Comparison of ENCODE assay signal across 13 cellular contexts in genomic region chr3:53150247-53151085, GRCh38. TPM values are rescaled to one million over a fixed set of nuclear protein-coding genes. Genes with fewer than 3 reads are reported as not detected.
DNase-seq lines count a peak whose midpoint lies in the region; ATAC-seq and TF ChIP-seq lines count a peak whose summit lies in the region.
"Had no signal": no experiment of that assay in that cellular context is flagged by ENCODE, and none has a peak within 500 bp of the region (broad histone marks: within the 10 kb centered on the region; RNA-seq: fewer than 3 reads in every experiment).

No MANE protein-coding gene starts in this region.

- WGBS in testis, 2 donors, result 88 to 92% methylated on average over 7 of the region's 7 CpGs

- TF ChIP-seq CTCF in epithelial cell of esophagus (IDR thresholded peaks at IDR 0.05; ENCODE audit: insufficient read depth, low read depth, low read length, missing control alignments), result no peak
- no peak for TF ChIP-seq CTCF in testis (IDR thresholded peaks at IDR 0.05)

- no peak overlapping the region for H3K4me3 ChIP-seq in epithelial cell of esophagus (ENCODE audit: low read length)
- H3K4me3 ChIP-seq in mucosa of stomach (ENCODE audit: low read length), result no peak overlapping the region
- H3K4me3 ChIP-seq in testis, result no peak overlapping the region
- H3K4me3 ChIP-seq: BLaER1 had no signal

- H3K9me3 ChIP-seq in mucosa of stomach (ENCODE audit: control insufficient read depth, low read length), result no peaks in the 10 kb centered on the region
- no peaks in the 10 kb centered on the region for H3K9me3 ChIP-seq in testis
- H3K9me3 ChIP-seq: BLaER1 had no signal

- TF ChIP-seq POLR2A in testis (IDR thresholded peaks at IDR 0.05), result no peak

- H3K27me3 ChIP-seq in mucosa of stomach (ENCODE audit: control insufficient read depth, insufficient read depth, low read length) (peaks cover 3% of the 10 kb centered on the region), testis (no peaks in the 10 kb centered on the region)

- in situ Hi-C loops in Caki2 (cut with HindIII; ENCODE audit: low pct_unique_long_range_greater_than_20kb, low sequenced_read_pairs), result no loop called here

- H3K36me3 ChIP-seq in mucosa of stomach (ENCODE audit: control insufficient read depth, insufficient read depth, low read length) (no peaks in the 10 kb centered on the region), testis (ENCODE audit: low read depth, missing control alignments) (no peaks in the 10 kb centered on the region)
- H3K36me3 ChIP-seq: BLaER1 had no signal

- H3K9ac ChIP-seq in mucosa of stomach (ENCODE audit: low read length), result peak overlapping the region; percentile 57
- H3K9ac ChIP-seq: BLaER1 had no signal

- DNase-seq in Caki2 (ENCODE audit: low read depth) (peak; percentile 15), M059J (ENCODE audit: low read depth) (peak; percentile 82), epithelial cell of esophagus (ENCODE audit: low read depth) (peak; percentile 47), testis (no peak)
- DNase-seq in activated naive CD4-positive, alpha-beta T cell treated with Interleukin-2 at 50 U/mL for 16 hours, result no peak
- DNase-seq: activated CD4-positive, alpha-beta T cell treated with anti-CD3 and anti-CD28 coated beads for 48 hours; caudate nucleus; NCI-H1105 treated with DMSO at 0.1 percent for 48 hours; NCI-H774 had no signal

- no peak overlapping the region for H3K27ac ChIP-seq in testis
- H3K27ac ChIP-seq: BLaER1 had no signal

- intact Hi-C loops in testis (cut with DNase I; ENCODE audit: low total_unique reads), result no loop called here

- ATAC-seq in GM19035 (IDR thresholded peaks at IDR 0.05; ENCODE audit: unreplicated experiment) (no peak), GM21423 (IDR thresholded peaks at IDR 0.05; ENCODE audit: unreplicated experiment) (no peak)

- H3K4me1 ChIP-seq in mucosa of stomach (ENCODE audit: control insufficient read depth, insufficient read depth, low read length), result peaks cover 94% of the 10 kb centered on the region
- H3K4me1 ChIP-seq in testis, result no peaks in the 10 kb centered on the region
- H3K4me1 ChIP-seq: BLaER1 had no signal

RNA-seq across cellular contexts. Expression of gene PRKCD, which starts 10.5 kb away (rescaled TPM):
- total RNA-seq in Caki2 (2014; rRNA removed; shearing (Covaris generic); ENCODE audit: low replicate concordance), result 10.8 and 13.0 TPM in 2 replicates
- 1.5 and 4.3 TPM in 2 replicates for total RNA-seq in M059J (2014; rRNA removed; shearing (Covaris generic))
- 10 to 100 TPM; 36.3 to 44.5 TPM for total RNA-seq in testis
- 42.3 TPM for polyA plus RNA-seq in testis (ENCODE audit: insufficient read depth, low read depth, low replicate concordance)

RNA-seq across cellular contexts. Expression of gene RFT1, which starts 20.2 kb away (rescaled TPM):
- total RNA-seq in Caki2 (2014; rRNA removed; shearing (Covaris generic); ENCODE audit: low replicate concordance), result 7.3 and 19.5 TPM in 2 replicates
- total RNA-seq in M059J (2014; rRNA removed; shearing (Covaris generic)), result 12.8 and 15.1 TPM in 2 replicates
- total RNA-seq in testis, result 10 to 100 TPM; 27.2 to 33.9 TPM
- polyA plus RNA-seq in testis (ENCODE audit: insufficient read depth, low read depth, low replicate concordance), result 36.8 TPM

Comparison
In these comparisons a context has a peak if more than half of its experiments do, and no peak if none do; other contexts are left out.
1. DNase-seq: peak in Caki2 (single experiment), M059J (single experiment) and epithelial cell of esophagus (single experiment); none in testis (single experiment) and activated naive CD4-positive, alpha-beta T cell treated with Interleukin-2 at 50 U/mL for 16 hours (single experiment).